Comparison of ENCODE assay signal across 22 cellular contexts in genomic region chr12:119681139-119681538, GRCh38. TPM values are rescaled to one million over a fixed set of nuclear protein-coding genes. Genes with fewer than 3 reads are reported as not detected.
DNase-seq lines count a peak whose midpoint lies in the region; ATAC-seq and TF ChIP-seq lines count a peak whose summit lies in the region.
"Had no signal": no experiment of that assay in that cellular context is flagged by ENCODE, and none has a peak within 500 bp of the region (broad histone marks: within the 10 kb centered on the region; RNA-seq: fewer than 3 reads in every experiment).

No MANE protein-coding gene starts in this region.

- WGBS in liver, result 53% methylated on average over 8 of the region's 8 CpGs

- POLR2A ChIA-PET in activated CD8-positive, alpha-beta T cell treated with anti-CD3 and anti-CD28 coated beads for 36 hours (lab: Charles Lee), result interaction anchor here (0.7 to 1.1 kb wide), 3 partner anchors 12 to 65 kb away, joined by 3 to 6 read pairs (median 3); partner anchors contain the start of gene PRKAB1
- POLR2A ChIA-PET in activated CD8-positive, alpha-beta T cell treated with anti-CD3 and anti-CD28 coated beads, Interleukin-2, amount 10 ng/mL, durations not matched to agents 7 days and 5 days (lab: Charles Lee), result interaction anchor here (0.6 to 2.2 kb wide), 2 partner anchors 13 to 1581 kb away, joined by 3 to 9 read pairs; partner anchors contain the start of gene PRKAB1
- POLR2A ChIA-PET in activated B cell treated with CpG ODN at 0.5 μM for 24 hours (lab: Charles Lee), result interaction anchor here (1.8 to 3.3 kb wide), 2 partner anchors 11 to 14 kb away, joined by 5 to 43 read pairs; partner anchors contain the start of gene PRKAB1

- H3K9ac ChIP-seq in liver (ENCODE audit: low read depth in 1 of 2, low read length in 2 of 2), result no peak overlapping the region
- H3K9ac ChIP-seq: parathyroid adenoma had no signal

- CTCF ChIA-PET in activated CD8-positive, alpha-beta T cell treated with anti-CD3 and anti-CD28 coated beads for 36 hours (lab: Charles Lee), result interaction anchor here (2.0 kb wide), 1 partner anchor 13 kb away, joined by 8 read pairs; the partner anchor contains the start of gene PRKAB1
- CTCF ChIA-PET in activated CD8-positive, alpha-beta T cell treated with anti-CD3 and anti-CD28 coated beads, Interleukin-2, amount 10 ng/mL, durations not matched to agents 7 days and 5 days (lab: Charles Lee), result interaction anchor here (1.0 to 3.5 kb wide), 2 partner anchors 9 to 13 kb away, joined by 3 to 23 read pairs; partner anchors contain the start of gene PRKAB1
- CTCF ChIA-PET in activated B cell treated with CpG ODN at 0.5 μM for 24 hours (lab: Charles Lee), result interaction anchor here (1.1 to 2.4 kb wide), 3 partner anchors 13 to 22 kb away, joined by 3 to 19 read pairs (median 5); partner anchors contain the start of gene PRKAB1

- peak overlapping the region; percentile 88 for H3K27ac Mint-ChIP-seq in activated CD8-positive, alpha-beta T cell treated with anti-CD3 and anti-CD28 coated beads for 36 hours
- no peak overlapping the region for H3K27ac Mint-ChIP-seq in activated CD8-positive, alpha-beta T cell treated with anti-CD3 and anti-CD28 coated beads, Interleukin-2, amount 10 ng/mL, durations not matched to agents 7 days and 5 days
- H3K27ac Mint-ChIP-seq in activated B cell treated with CpG ODN at 0.5 μM for 24 hours, result peak overlapping the region; percentile 96
- peak overlapping the region; percentile 96 for H3K27ac Mint-ChIP-seq in stimulated activated naive B cell treated with anti-CD40 and anti-IgM and Interleukin-4, amounts not matched to agents 10 μg/mL and 1 μg/mL and 100 μg/mL, for 72 hours

- intact Hi-C loops in activated CD8-positive, alpha-beta T cell treated with anti-CD3 and anti-CD28 coated beads for 36 hours (cut with micrococcal nuclease), result no loop called here
- intact Hi-C loops in activated B cell treated with CpG ODN at 0.5 μM for 24 hours (cut with micrococcal nuclease), result loop anchor here (5.0 kb wide), 1 partner anchor 406 kb away; no protein-coding TSS in a partner anchor
- intact Hi-C loops in left ventricle myocardium superior (cut with micrococcal nuclease), result no loop called here

- H3K36me3 ChIP-seq in liver (ENCODE audit: control insufficient read depth in 4 of 4, insufficient read depth in 3 of 4, low read depth in 1 of 4, low read length in 3 of 4), result peaks cover 0 to 45% (median 35%) of the 10 kb centered on the region in 4 donors

- no peaks in the 10 kb centered on the region for H3K27me3 ChIP-seq in liver (ENCODE audit: control insufficient read depth in 4 of 4, insufficient read depth in 4 of 4, low read length in 3 of 4)
- H3K27me3 ChIP-seq: SJSA1 had no signal

- no peaks in the 10 kb centered on the region for H3K9me3 Mint-ChIP-seq in activated CD8-positive, alpha-beta T cell treated with anti-CD3 and anti-CD28 coated beads for 36 hours
- H3K9me3 Mint-ChIP-seq in activated CD8-positive, alpha-beta T cell treated with anti-CD3 and anti-CD28 coated beads, Interleukin-2, amount 10 ng/mL, durations not matched to agents 7 days and 5 days (ENCODE audit: insufficient read depth), result no peaks in the 10 kb centered on the region
- H3K9me3 Mint-ChIP-seq in activated B cell treated with CpG ODN at 0.5 μM for 24 hours, result peaks cover 3% of the 10 kb centered on the region
- H3K9me3 Mint-ChIP-seq in stimulated activated naive B cell treated with anti-CD40 and anti-IgM and Interleukin-4, amounts not matched to agents 10 μg/mL and 1 μg/mL and 100 μg/mL, for 72 hours, result no peaks in the 10 kb centered on the region
- H3K9me3 Mint-ChIP-seq: stimulated activated naive CD8-positive, alpha-beta T cell treated with anti-CD3 and anti-CD28 coated beads, Interleukin-15, Interleukin-2, amounts not matched to agents 100 ng/mL and 50 ng/mL, for 24 hours; T-helper 1 cell treated with Interleukin-12 subunit alpha and Interleukin-12 subunit beta and Interleukin-4 antibody, amounts not matched to agents 30 μg/mL and 1 μg/mL, for 36 hours had no signal

- no peak for ATAC-seq in activated CD8-positive, alpha-beta T cell treated with anti-CD3 and anti-CD28 coated beads for 36 hours
- no peak for ATAC-seq in activated CD8-positive, alpha-beta T cell treated with anti-CD3 and anti-CD28 coated beads, Interleukin-2, amount 10 ng/mL, durations not matched to agents 7 days and 5 days
- no peak for ATAC-seq in activated B cell treated with CpG ODN at 0.5 μM for 24 hours (ENCODE audit: low read depth)
- ATAC-seq in stimulated activated naive B cell treated with anti-CD40 and anti-IgM and Interleukin-4, amounts not matched to agents 10 μg/mL and 1 μg/mL and 100 μg/mL, for 72 hours (replicated peaks), result no peak
- ATAC-seq in left ventricle myocardium superior, result no peak
- ATAC-seq: activated CD4-positive, CD25-positive, alpha-beta regulatory T cell treated with anti-CD3 and anti-CD28 coated beads, Interleukin-2, amount 50 U/mL, for 24 hours; lower lobe of right lung; PC-3 had no signal

- no peak overlapping the region for H3K4me3 Mint-ChIP-seq in activated CD8-positive, alpha-beta T cell treated with anti-CD3 and anti-CD28 coated beads for 36 hours
- no peak overlapping the region for H3K4me3 Mint-ChIP-seq in activated CD8-positive, alpha-beta T cell treated with anti-CD3 and anti-CD28 coated beads, Interleukin-2, amount 10 ng/mL, durations not matched to agents 7 days and 5 days
- H3K4me3 Mint-ChIP-seq in activated B cell treated with CpG ODN at 0.5 μM for 24 hours, result no peak overlapping the region
- H3K4me3 Mint-ChIP-seq in stimulated activated naive B cell treated with anti-CD40 and anti-IgM and Interleukin-4, amounts not matched to agents 10 μg/mL and 1 μg/mL and 100 μg/mL, for 72 hours, result no peak overlapping the region
- H3K4me3 Mint-ChIP-seq: stimulated activated naive CD8-positive, alpha-beta T cell treated with anti-CD3 and anti-CD28 coated beads, Interleukin-15, Interleukin-2, amounts not matched to agents 100 ng/mL and 50 ng/mL, for 24 hours; T-helper 1 cell treated with Interleukin-12 subunit alpha and Interleukin-12 subunit beta and Interleukin-4 antibody, amounts not matched to agents 30 μg/mL and 1 μg/mL, for 36 hours had no signal

- H3K4me3 ChIP-seq in liver (ENCODE audit: low read depth in 1 of 3, low read length in 3 of 3) (no peak overlapping the region), coronary artery (no peak overlapping the region)
- H3K4me3 ChIP-seq: lower lobe of right lung, SJSA1 had no signal

- H3K27me3 Mint-ChIP-seq in activated CD8-positive, alpha-beta T cell treated with anti-CD3 and anti-CD28 coated beads for 36 hours, result no peaks in the 10 kb centered on the region
- H3K27me3 Mint-ChIP-seq in activated CD8-positive, alpha-beta T cell treated with anti-CD3 and anti-CD28 coated beads, Interleukin-2, amount 10 ng/mL, durations not matched to agents 7 days and 5 days (ENCODE audit: low read depth), result no peaks in the 10 kb centered on the region
- H3K27me3 Mint-ChIP-seq in activated B cell treated with CpG ODN at 0.5 μM for 24 hours, result no peaks in the 10 kb centered on the region
- H3K27me3 Mint-ChIP-seq in stimulated activated naive B cell treated with anti-CD40 and anti-IgM and Interleukin-4, amounts not matched to agents 10 μg/mL and 1 μg/mL and 100 μg/mL, for 72 hours, result no peaks in the 10 kb centered on the region
- H3K27me3 Mint-ChIP-seq: stimulated activated naive CD8-positive, alpha-beta T cell treated with anti-CD3 and anti-CD28 coated beads, Interleukin-15, Interleukin-2, amounts not matched to agents 100 ng/mL and 50 ng/mL, for 24 hours had no signal

- no peak for TF ChIP-seq CTCF in activated CD8-positive, alpha-beta T cell treated with anti-CD3 and anti-CD28 coated beads for 36 hours (IDR thresholded peaks at IDR 0.05)
- no peak for TF ChIP-seq CTCF in activated B cell treated with CpG ODN at 0.5 μM for 24 hours (IDR thresholded peaks at IDR 0.05)
- TF ChIP-seq CTCF in liver (IDR thresholded peaks at IDR 0.05; ENCODE audit: low read depth, low read length, missing input control), result no peak
- no peak for TF ChIP-seq CTCF in coronary artery (IDR thresholded peaks at IDR 0.05)

- peaks cover 13% of the 10 kb centered on the region for H3K4me1 Mint-ChIP-seq in activated CD8-positive, alpha-beta T cell treated with anti-CD3 and anti-CD28 coated beads for 36 hours (ENCODE audit: low read depth)
- peaks cover 17% of the 10 kb centered on the region for H3K4me1 Mint-ChIP-seq in activated CD8-positive, alpha-beta T cell treated with anti-CD3 and anti-CD28 coated beads, Interleukin-2, amount 10 ng/mL, durations not matched to agents 7 days and 5 days (ENCODE audit: low read depth)
- H3K4me1 Mint-ChIP-seq in activated B cell treated with CpG ODN at 0.5 μM for 24 hours, result peaks cover 38% of the 10 kb centered on the region
- H3K4me1 Mint-ChIP-seq in stimulated activated naive B cell treated with anti-CD40 and anti-IgM and Interleukin-4, amounts not matched to agents 10 μg/mL and 1 μg/mL and 100 μg/mL, for 72 hours, result peaks cover 22 to 52% of the 10 kb centered on the region in 2 donors

- no peak for TF ChIP-seq RAD21 in liver (IDR thresholded peaks at IDR 0.05)

- DNase-seq in activated CD8-positive, alpha-beta T cell treated with anti-CD3 and anti-CD28 coated beads for 36 hours, result no peak
- no peak for DNase-seq in activated CD8-positive, alpha-beta T cell treated with anti-CD3 and anti-CD28 coated beads, Interleukin-2, amount 10 ng/mL, durations not matched to agents 7 days and 5 days
- DNase-seq in activated B cell treated with CpG ODN at 0.5 μM for 24 hours (no peak), left ventricle myocardium superior (no peak), NCI-H2171 treated with DMSO at 0.1 percent for 48 hours (lab: John Stamatoyannopoulos, UW) (no peak), coronary artery (ENCODE audit: low spot score) (no peak)
- DNase-seq in stimulated activated naive B cell treated with anti-CD40 and anti-IgM and Interleukin-4, amounts not matched to agents 10 μg/mL and 1 μg/mL and 100 μg/mL, for 72 hours, result no peak
- DNase-seq: 8988T; effector CD8-positive, alpha-beta T cell; GF-D8; GOT3; lower lobe of right lung; NCI-H1436; NCI-H526 treated with DMSO at 0.1 percent for 48 hours; PC-3; stimulated activated CD4-positive, alpha-beta T cell treated with anti-CD3 and anti-CD28 coated beads, Interleukin-1b, Interleukin-23, amount 100 ng/mL, for 48 hours had no signal

- peaks cover 16 to 36% (median 28%) of the 10 kb centered on the region in 4 donors for H3K4me1 ChIP-seq in liver (ENCODE audit: control insufficient read depth in 4 of 4, insufficient read depth in 4 of 4, low read length in 3 of 4)

- H3K27ac ChIP-seq in liver (ENCODE audit: low read depth in 1 of 2, low read length in 2 of 2), result peak overlapping the region; percentile 48 to 88
- no peak overlapping the region for H3K27ac ChIP-seq in coronary artery
- H3K27ac ChIP-seq: parathyroid adenoma, SJSA1 had no signal

- H3K9me3 ChIP-seq in liver (ENCODE audit: control insufficient read depth in 4 of 4, low read length in 3 of 4), result no peaks in the 10 kb centered on the region
- H3K9me3 ChIP-seq: lower lobe of right lung, SJSA1 had no signal

- H3K36me3 Mint-ChIP-seq in activated CD8-positive, alpha-beta T cell treated with anti-CD3 and anti-CD28 coated beads for 36 hours (ENCODE audit: low read depth), result peaks cover 34% of the 10 kb centered on the region
- peaks cover 73% of the 10 kb centered on the region for H3K36me3 Mint-ChIP-seq in activated CD8-positive, alpha-beta T cell treated with anti-CD3 and anti-CD28 coated beads, Interleukin-2, amount 10 ng/mL, durations not matched to agents 7 days and 5 days (ENCODE audit: low read depth)
- peaks cover 54% of the 10 kb centered on the region for H3K36me3 Mint-ChIP-seq in activated B cell treated with CpG ODN at 0.5 μM for 24 hours (ENCODE audit: low read depth)
- H3K36me3 Mint-ChIP-seq in stimulated activated naive B cell treated with anti-CD40 and anti-IgM and Interleukin-4, amounts not matched to agents 10 μg/mL and 1 μg/mL and 100 μg/mL, for 72 hours, result peaks cover 54 to 62% of the 10 kb centered on the region in 2 donors

RNA-seq across cellular contexts. Expression of gene PRKAB1, which starts 13.2 kb away (rescaled TPM):
- 10 to 100 TPM; 21.0 to 24.8 TPM for total RNA-seq in activated CD8-positive, alpha-beta T cell treated with anti-CD3 and anti-CD28 coated beads for 36 hours
- total RNA-seq in activated CD8-positive, alpha-beta T cell treated with anti-CD3 and anti-CD28 coated beads, Interleukin-2, amount 10 ng/mL, durations not matched to agents 7 days and 5 days, result 10 to 100 TPM; 31.7 to 33.1 TPM
- 43.9 and 49.1 TPM in 2 replicates for total RNA-seq in activated B cell treated with CpG ODN at 0.5 μM for 24 hours
- 10 to 100 TPM; 11.1 to 29.9 TPM for total RNA-seq in liver
- polyA plus RNA-seq in liver, result 10 to 100 TPM; 10.5 to 11.4 TPM
- total RNA-seq in left ventricle myocardium superior, result 12.1 TPM

Comparison
In these comparisons a context has a peak if more than half of its experiments do, and no peak if none do; other contexts are left out.
1. H3K27ac ChIP-seq: peak in liver (2 of 2); none in coronary artery (0 of 2).